In genomic region chr2:32064021-32064678, GRCh38 we compare ENCODE assay signal across 8 cellular contexts. TPM values are rescaled to one million over a fixed set of nuclear protein-coding genes. Genes with fewer than 3 reads are reported as not detected.
A peak's percentile ranks its signal among the peaks of the same experiment; 100 is the strongest.
DNase-seq lines count a peak whose midpoint lies in the region; ATAC-seq and TF ChIP-seq lines count a peak whose summit lies in the region.

No MANE protein-coding gene starts in this region.

- CTCF ChIA-PET in AG04450 (lab: Charles Lee): interaction anchor here (1.0 to 2.2 kb wide), 4 partner anchors 9 to 181 kb away, joined by 3 to 11 read pairs (median 6); partner anchors contain the start of gene DPY30

- intact Hi-C loops in aorta (cut with DNase I): loop anchor here (5.0 to 10.0 kb wide), 3 partner anchors 52 to 291 kb away; partner anchors contain the start of genes SLC30A6 (in 2 of the 2), BIRC6 (in 1 of the 2) and MEMO1 (in 1 of the 2)

- POLR2A ChIA-PET in AG04450 (lab: Yijun Ruan, JAX): interaction anchor here (0.9 to 2.4 kb wide), 5 partner anchors 25 to 174 kb away, joined by 3 to 32 read pairs (median 6); partner anchors contain the start of genes DPY30 and SLC30A6

- DNase-seq in AG04450 (ENCODE audit: low read depth, low spot score) (no peak), T follicular helper cell (ENCODE audit: low read depth) (peak; percentile 1), aorta (peak in 1 of 2 donors; percentile 51), GDM1 (lab: John Stamatoyannopoulos, UW) (no peak)

- H3K9me3 ChIP-seq in AG04450 (ENCODE audit: control insufficient read depth, insufficient read depth, low read length): no peaks in the 10 kb centered on the region; the same call in 1 of the 2 replicates
- no peaks in the 10 kb centered on the region for H3K9me3 ChIP-seq in endocrine pancreas (ENCODE audit: control insufficient read depth, low read length)
- no peaks in the 10 kb centered on the region for H3K9me3 ChIP-seq in muscle layer of duodenum (ENCODE audit: control insufficient read depth in 1 of 2, low read length in 2 of 2)
- H3K9me3 ChIP-seq in aorta (ENCODE audit: control insufficient read depth, low read length): no peaks in the 10 kb centered on the region

- peak overlapping the region; percentile 84 for H3K9ac ChIP-seq in endocrine pancreas (ENCODE audit: control insufficient read depth, insufficient read depth, low read length)

- H3K36me3 ChIP-seq in endocrine pancreas (ENCODE audit: control insufficient read depth, insufficient read depth, low read length) (no peaks in the 10 kb centered on the region), muscle layer of duodenum (ENCODE audit: control insufficient read depth in 1 of 2, insufficient read depth in 2 of 2, low read length in 2 of 2) (no peaks in the 10 kb centered on the region), aorta (ENCODE audit: control insufficient read depth in 1 of 2, insufficient read depth in 2 of 2, low read length in 1 of 2) (no peaks in the 10 kb centered on the region)

- H3K27ac ChIP-seq in AG04450 (ENCODE audit: low read depth, low read length): no peak overlapping the region
- peak overlapping the region; percentile 60 for H3K27ac ChIP-seq in muscle layer of duodenum (ENCODE audit: low read length)
- peak overlapping the region; percentile 34 to 53 for H3K27ac ChIP-seq in aorta (ENCODE audit: low read depth in 1 of 2, low read length in 2 of 2)

- TF ChIP-seq CTCF in AG04450 (IDR thresholded peaks at IDR 0.05; ENCODE audit: low read depth, low read length): no peak

- ATAC-seq in GM18517 (IDR thresholded peaks at IDR 0.05; ENCODE audit: unreplicated experiment) (peak; percentile 18), HG03460 (IDR thresholded peaks at IDR 0.05; ENCODE audit: unreplicated experiment) (peak; percentile 11), aorta (ENCODE audit: low FRiP score) (no peak)

- H3K4me3 ChIP-seq in AG04450 (ENCODE audit: low read depth, low read length) (peak overlapping the region; percentile 79), endocrine pancreas (ENCODE audit: control insufficient read depth, insufficient read depth, low read length) (peak overlapping the region; percentile 85), muscle layer of duodenum (ENCODE audit: low read depth in 1 of 2, low read length in 2 of 2) (peak overlapping the region; percentile 86 to 88), aorta (ENCODE audit: low read length in 2 of 2) (peak overlapping the region; percentile 90 to 92)

- WGBS in aorta, 2 donors: 0 to 1% methylated on average over 38 to 41 of the region's 41 CpGs

- H3K27me3 ChIP-seq in AG04450 (ENCODE audit: control insufficient read depth, insufficient read depth, low read length) (no peaks in the 10 kb centered on the region), endocrine pancreas (ENCODE audit: control insufficient read depth, insufficient read depth, low read length) (no peaks in the 10 kb centered on the region), muscle layer of duodenum (ENCODE audit: low read depth, low read length) (no peaks in the 10 kb centered on the region), aorta (ENCODE audit: control insufficient read depth in 1 of 2, insufficient read depth in 2 of 2, low read length in 1 of 2) (no peaks in the 10 kb centered on the region)

- H3K4me1 ChIP-seq in endocrine pancreas (ENCODE audit: control insufficient read depth, insufficient read depth, low read length): peaks cover 6% of the 10 kb centered on the region
- peaks cover 4 to 15% of the 10 kb centered on the region in 2 donors for H3K4me1 ChIP-seq in muscle layer of duodenum (ENCODE audit: control insufficient read depth in 1 of 2, insufficient read depth in 2 of 2, low read length in 2 of 2)
- H3K4me1 ChIP-seq in aorta (ENCODE audit: control insufficient read depth in 1 of 2, insufficient read depth in 2 of 2, low read length in 2 of 2): peaks cover 0 to 2% of the 10 kb centered on the region in 2 donors

RNA-seq across cellular contexts. Expression of gene SPAST, which starts 0.8 kb away (rescaled TPM):
- polyA plus RNA-seq in AG04450 (2011; rRNA removed): 12.6 and 17.4 TPM in 2 replicates
- 8.5 and 16.7 TPM in 2 replicates for polyA minus RNA-seq in AG04450 (2011; rRNA and poly(A)+ RNA removed)
- 10 to 100 TPM; 13.5 to 18.2 TPM for total RNA-seq in aorta
- polyA plus RNA-seq in aorta: 1 to 10 TPM; 3.9 to 5.0 TPM

RNA-seq across cellular contexts. Expression of gene DPY30, which starts 24.5 kb away (rescaled TPM):
- polyA plus RNA-seq in AG04450 (2011; rRNA removed) (79.1 and 104 TPM in 2 replicates), aorta (100 to 1,000 TPM in 1 of 2 donors, 10 to 100 TPM in 1; 79.4 to 131 TPM)
- polyA minus RNA-seq in AG04450 (2011; rRNA and poly(A)+ RNA removed): 20.4 and 22.3 TPM in 2 replicates
- 10 to 100 TPM; 38.4 to 47.5 TPM for total RNA-seq in aorta

RNA-seq across cellular contexts. Expression of gene MEMO1, which starts 53.3 kb away (rescaled TPM):
- polyA plus RNA-seq in AG04450 (2011; rRNA removed) (54.7 and 64.5 TPM in 2 replicates), aorta (10 to 100 TPM; 26.5 to 28.5 TPM)
- polyA minus RNA-seq in AG04450 (2011; rRNA and poly(A)+ RNA removed): 39.8 and 48.3 TPM in 2 replicates
- total RNA-seq in aorta: 10 to 100 TPM; 33.6 to 36.2 TPM
